ENCODE assay signal across 8 cellular contexts in the genomic region with DNA sequence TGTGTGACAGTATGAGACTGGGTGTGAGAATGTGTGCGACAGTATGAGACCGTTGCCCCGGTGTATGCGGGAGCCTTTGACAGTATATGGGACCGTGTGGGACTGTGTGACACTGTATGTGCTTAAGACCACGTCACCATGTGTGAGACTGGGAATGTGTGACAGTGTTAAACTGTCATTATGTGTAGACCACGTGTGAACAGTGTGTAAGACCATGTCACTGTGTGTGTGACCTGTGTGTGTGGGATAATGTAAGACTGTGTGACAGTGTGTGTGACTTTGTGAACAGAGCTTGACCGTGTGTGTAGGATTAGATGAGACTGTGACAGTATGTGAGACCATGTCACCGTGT. TPM values are rescaled to one million over a fixed set of nuclear protein-coding genes. Genes with fewer than 3 reads are reported as not detected.
DNase-seq lines count a peak whose midpoint lies in the region; ATAC-seq and TF ChIP-seq lines count a peak whose summit lies in the region.

No MANE protein-coding gene starts in this region.

- H3K27ac ChIP-seq in ectodermal cell (ENCODE audit: insufficient read depth, low read depth, low read length, poor library complexity, severe bottlenecking), result no peak overlapping the region
- no peak overlapping the region for H3K27ac ChIP-seq in neutrophil

- H3K9me3 ChIP-seq in ectodermal cell (ENCODE audit: control insufficient read depth, low read length) (no peaks in the 10 kb centered on the region), neutrophil (peaks cover 16% of the 10 kb centered on the region)

- H3K4me3 ChIP-seq in GM12864 (ENCODE audit: low read depth, low read length), result peak overlapping the region; percentile 68
- peak overlapping the region; percentile 75 for H3K4me3 ChIP-seq in ectodermal cell (ENCODE audit: insufficient read depth, low read depth, low read length)
- peak overlapping the region; percentile 64 to 95 for H3K4me3 ChIP-seq in neutrophil (ENCODE audit: low read depth in 1 of 2, low read length in 1 of 2)

- H3K36me3 ChIP-seq in ectodermal cell (ENCODE audit: control insufficient read depth, insufficient read depth, low read length) (peaks cover 24% of the 10 kb centered on the region), neutrophil (peaks cover 7% of the 10 kb centered on the region)

- peak; percentile 7 for DNase-seq in GM12864 (ENCODE audit: low read depth)
- peak; percentile 11 for DNase-seq in M059J (ENCODE audit: low read depth)
- no peak for DNase-seq in NCI-H510A (lab: John Stamatoyannopoulos, UW)
- no peak for DNase-seq in occipital lobe (lab: John Stamatoyannopoulos, UW)
- no peak for DNase-seq in pons (ENCODE audit: low spot score)

- no peaks in the 10 kb centered on the region for H3K27me3 ChIP-seq in ectodermal cell (ENCODE audit: control insufficient read depth, insufficient read depth, low read length, poor library complexity, severe bottlenecking)
- H3K27me3 ChIP-seq in neutrophil, result no peaks in the 10 kb centered on the region

- WGBS in ectodermal cell, 2 experiments, result 84 to 85% methylated on average over 9 of the region's 9 CpGs

- TF ChIP-seq CTCF in GM12864 (IDR thresholded peaks at IDR 0.05; ENCODE audit: low read depth, low read length, missing control alignments), result no peak
- TF ChIP-seq CTCF in neutrophil (IDR thresholded peaks at IDR 0.05), result no peak

- no peaks in the 10 kb centered on the region for H3K4me1 ChIP-seq in ectodermal cell (ENCODE audit: control insufficient read depth, insufficient read depth, low read length)
- H3K4me1 ChIP-seq in neutrophil (ENCODE audit: control insufficient read depth in 1 of 2, insufficient read depth in 1 of 2, low read depth in 1 of 2, low read length in 1 of 2), result peaks cover 14% of the 10 kb centered on the region in 2 experiments

- no peak for ATAC-seq in HG02885 (IDR thresholded peaks at IDR 0.05; ENCODE audit: poor library complexity, unreplicated experiment)

RNA-seq across cellular contexts. Expression of a gene that starts 0.5 kb away (rescaled TPM):
- total RNA-seq in M059J (2014; rRNA removed; shearing (Covaris generic)), result 6.1 and 7.9 TPM in 2 replicates
- polyA plus RNA-seq in ectodermal cell (2013, experiment 1 of 4), result 5.3 TPM
- polyA plus RNA-seq in ectodermal cell (2013, experiment 2 of 4), result 5.4 TPM
- 4.4 TPM for polyA plus RNA-seq in ectodermal cell (2013, experiment 3 of 4)
- 5.4 TPM for polyA plus RNA-seq in ectodermal cell (2013, experiment 4 of 4)
- 54.7 TPM for total RNA-seq in occipital lobe

RNA-seq across cellular contexts. Expression of a gene that starts 11.3 kb away (rescaled TPM):
- total RNA-seq in M059J (2014; rRNA removed; shearing (Covaris generic)), result 1.4 and 1.8 TPM in 2 replicates
- polyA plus RNA-seq in ectodermal cell (2013, experiment 1 of 4), result 7.6 TPM
- polyA plus RNA-seq in ectodermal cell (2013, experiment 2 of 4), result 9.2 TPM
- 5.6 TPM for polyA plus RNA-seq in ectodermal cell (2013, experiment 3 of 4)
- 6.2 TPM for polyA plus RNA-seq in ectodermal cell (2013, experiment 4 of 4)
- total RNA-seq in occipital lobe, result 4.8 TPM

Comparison
In these comparisons a context has a peak if more than half of its experiments do, and no peak if none do; other contexts are left out.
1. DNase-seq: peak in GM12864 (single experiment) and M059J (single experiment); none in NCI-H510A (single experiment), occipital lobe (single experiment) and pons (single experiment).
2. Peak in every context shown above with its lines, with median percentiles within 50 percentile points of each other: H3K4me3 ChIP-seq.